8 cellular contexts compared by ENCODE assay signal in genomic region chr19:48170817-48171347, GRCh38. TPM values are rescaled to one million over a fixed set of nuclear protein-coding genes. Genes with fewer than 3 reads are reported as not detected.
DNase-seq lines count a peak whose midpoint lies in the region; TF ChIP-seq lines count a peak whose summit lies in the region.

No MANE protein-coding gene starts in this region.

- peak; percentile 67 for DNase-seq in activated effector memory CD4-positive, alpha-beta T cell treated with anti-CD3 and anti-CD28 coated beads, Interleukin-2, amount 50 U/mL, for 16 hours
- no peak for DNase-seq in activated effector memory CD4-positive, alpha-beta T cell treated with Interleukin-2 at 50 U/mL for 16 hours
- DNase-seq in WERI-Rb-1 (no peak), right atrium auricular region (ENCODE audit: low spot score) (no peak), NK-92 (lab: John Stamatoyannopoulos, UW; ENCODE audit: unreplicated experiment) (no peak), T-helper 9 cell (no peak)
- no peak for DNase-seq in activated CD8-positive, alpha-beta memory T cell treated with anti-CD3 and anti-CD28 coated beads, Interleukin-2, amount 50 U/mL, for 48 hours

- peak overlapping the region; percentile 70 for H3K4me3 ChIP-seq in WERI-Rb-1 (ENCODE audit: low read depth, low read length)
- peak overlapping the region; percentile 75 to 92 for H3K4me3 ChIP-seq in right atrium auricular region
- H3K4me3 ChIP-seq in skeletal muscle satellite cell (ENCODE audit: low read length) = peak overlapping the region; percentile 95

- H3K9ac ChIP-seq in skeletal muscle satellite cell (ENCODE audit: low read depth, low read length) = peak overlapping the region; percentile 89

- peaks cover 37% of the 10 kb centered on the region for H3K36me3 ChIP-seq in WERI-Rb-1
- H3K36me3 ChIP-seq in right atrium auricular region = no peaks in the 10 kb centered on the region
- peaks cover 20% of the 10 kb centered on the region for H3K36me3 ChIP-seq in skeletal muscle satellite cell (ENCODE audit: insufficient read depth, low read length)

- H3K4me2 ChIP-seq in skeletal muscle satellite cell (ENCODE audit: low read length) = peak overlapping the region; percentile 96

- TF ChIP-seq CTCF in WERI-Rb-1 (IDR thresholded peaks at IDR 0.05; ENCODE audit: low read depth, low read length) = no peak
- TF ChIP-seq CTCF in right atrium auricular region (IDR thresholded peaks at IDR 0.05) = no peak

- H3K27me3 ChIP-seq in WERI-Rb-1 (ENCODE audit: insufficient read depth, low read depth, severe bottlenecking) (no peaks in the 10 kb centered on the region), right atrium auricular region (no peaks in the 10 kb centered on the region), skeletal muscle satellite cell (ENCODE audit: control insufficient read depth, insufficient read depth, low read length) (no peaks in the 10 kb centered on the region)

- no peaks in the 10 kb centered on the region for H3K9me3 ChIP-seq in WERI-Rb-1 (ENCODE audit: severe bottlenecking)
- no peaks in the 10 kb centered on the region for H3K9me3 ChIP-seq in right atrium auricular region
- H3K9me3 ChIP-seq in skeletal muscle satellite cell (replicated peaks; ENCODE audit: low read length) = no peaks in the 10 kb centered on the region

- H3K27ac ChIP-seq in WERI-Rb-1 = peak overlapping the region; percentile 99
- H3K27ac ChIP-seq in right atrium auricular region = peak overlapping the region; percentile 95 to 98

- H3K4me1 ChIP-seq in right atrium auricular region = peaks cover 0 to 14% of the 10 kb centered on the region in 2 donors
- H3K4me1 ChIP-seq in skeletal muscle satellite cell (ENCODE audit: control insufficient read depth, insufficient read depth, low read length) = peaks cover 9% of the 10 kb centered on the region

RNA-seq across cellular contexts. Expression of gene ZSWIM9, which starts 0.4 kb away (rescaled TPM):
- 1 to 10 TPM; 1.5 to 2.8 TPM for total RNA-seq in right atrium auricular region
- total RNA-seq in skeletal muscle satellite cell (2012; rRNA removed) = 1.7 and 2.0 TPM in 2 replicates

RNA-seq across cellular contexts. Expression of gene LIG1, which starts 0.7 kb away (rescaled TPM):
- total RNA-seq in right atrium auricular region = 1 to 10 TPM; 3.1 to 4.2 TPM
- 19.2 and 20.8 TPM in 2 replicates for total RNA-seq in skeletal muscle satellite cell (2012; rRNA removed)
